Comparison of ENCODE assay signal across 11 cellular contexts in genomic region chr3:5181479-5182141, GRCh38. TPM values are rescaled to one million over a fixed set of nuclear protein-coding genes. Genes with fewer than 3 reads are reported as not detected.
DNase-seq lines count a peak whose midpoint lies in the region; ATAC-seq, FAIRE-seq and TF ChIP-seq lines count a peak whose summit lies in the region.
"Had no signal": no experiment of that assay in that cellular context is flagged by ENCODE, and none has a peak within 500 bp of the region (broad histone marks: within the 10 kb centered on the region; RNA-seq: fewer than 3 reads in every experiment).

No MANE protein-coding gene starts in this region.

- FAIRE-seq in GM12891 (lab: Jason Lieb, UNC) = no peak

- no peaks in the 10 kb centered on the region for H3K9me3 ChIP-seq in mucosa of rectum (ENCODE audit: control insufficient read depth in 2 of 2, low read length in 2 of 2)
- H3K9me3 ChIP-seq: thoracic aorta had no signal

- H3K9ac ChIP-seq in mucosa of rectum (ENCODE audit: low read depth in 1 of 2, low read length in 2 of 2) = no peak overlapping the region

- H3K27ac ChIP-seq in mucosa of rectum (ENCODE audit: low read depth in 2 of 2, low read length in 2 of 2) = peak overlapping the region; percentile 15 to 39
- H3K27ac ChIP-seq: thoracic aorta had no signal

- H3K4me3 ChIP-seq in mucosa of rectum (ENCODE audit: low read length in 2 of 2) = peak overlapping the region in 1 of 2 donors; percentile 23
- H3K4me3 ChIP-seq: thoracic aorta had no signal

- H3K36me3 ChIP-seq in mucosa of rectum (ENCODE audit: control insufficient read depth in 2 of 2, insufficient read depth in 2 of 2, low read length in 2 of 2) = peaks cover 16 to 19% of the 10 kb centered on the region in 2 donors

- ATAC-seq in GM18868 (IDR thresholded peaks at IDR 0.05; ENCODE audit: unreplicated experiment) = peak; percentile 60
- peak; percentile 73 for ATAC-seq in GM21723 (IDR thresholded peaks at IDR 0.05; ENCODE audit: unreplicated experiment)
- peak; percentile 75 for ATAC-seq in HG03469 (IDR thresholded peaks at IDR 0.05; ENCODE audit: unreplicated experiment)

- peaks cover 0 to 7% of the 10 kb centered on the region in 2 donors for H3K4me1 ChIP-seq in mucosa of rectum (ENCODE audit: control insufficient read depth in 2 of 2, insufficient read depth in 2 of 2, low read length in 2 of 2)

- H3K27me3 ChIP-seq in mucosa of rectum (ENCODE audit: control insufficient read depth in 2 of 2, insufficient read depth in 2 of 2, low read length in 2 of 2) = no peaks in the 10 kb centered on the region

- DNase-seq in GM12891 (ENCODE audit: insufficient read length, low spot score) (no peak), NCI-H1105 (lab: John Stamatoyannopoulos, UW) (no peak), HUDEP-2 (lab: John Stamatoyannopoulos, UW; ENCODE audit: unreplicated experiment in 76 of 76) (no peak)
- DNase-seq in activated CD4-positive, CD25-positive, alpha-beta regulatory T cell treated with anti-CD3 and anti-CD28 coated beads, Interleukin-2, amount 50 U/mL, for 72 hours = no peak
- DNase-seq: activated CD4-positive, alpha-beta T cell treated with anti-CD3 and anti-CD28 coated beads, Interleukin-2, amount 50 U/mL, for 1 hour; NCI-H446 had no signal

- no peak for TF ChIP-seq POLR2A in GM12891 (IDR thresholded peaks at IDR 0.05; ENCODE audit: low read depth, low read length)

TF ChIP-seq in GM12891, 5 proteins besides CTCF, POLR2A, EP300 and RAD21:
- TF ChIP-seq POU2F2 (IDR thresholded peaks at IDR 0.05; ENCODE audit: low read depth, low read length) (no peak), TAF1 (IDR thresholded peaks at IDR 0.05; ENCODE audit: low read depth, low read length) (no peak), PAX5 (IDR thresholded peaks at IDR 0.05; ENCODE audit: insufficient read depth, low read length, severe bottlenecking) (no peak), POLR2AphosphoS5 (IDR thresholded peaks at IDR 0.05; ENCODE audit: low read depth, low read length) (no peak), SPI1 (IDR thresholded peaks at IDR 0.05; ENCODE audit: low read depth, low read length) (no peak; the same call in 1 of the 2 replicates)
TF ChIP-seq in GM12891: peak in this region for 0.

RNA-seq across cellular contexts. Expression of gene EDEM1, which starts 5.9 kb away (rescaled TPM):
- polyA plus RNA-seq in GM12891 (2012; ENCODE audit: low read depth, missing spikeins) = 25.5 TPM

RNA-seq across cellular contexts. Expression of gene ARL8B, which starts 59.5 kb away (rescaled TPM):
- 33.2 TPM for polyA plus RNA-seq in GM12891 (2012; ENCODE audit: low read depth, missing spikeins)
